ENCODE assay signal across 29 cellular contexts in genomic region chr13:32877491-32877890, GRCh38.
"Had no signal": no experiment of that assay in that cellular context is flagged by ENCODE, and none has a peak within 500 bp of the region (broad histone marks: within the 10 kb centered on the region; RNA-seq: fewer than 3 reads in every experiment).

No MANE protein-coding gene starts in this region.

- H3K4me1 ChIP-seq: body of pancreas had no signal

- H3K4me3 Mint-ChIP-seq: activated CD8-positive, alpha-beta T cell treated with anti-CD3 and anti-CD28 coated beads for 36 hours; activated naive CD8-positive, alpha-beta T cell; activated T-cell treated with anti-CD3 and anti-CD28 coated beads, Interleukin-2, amount 50 U/mL, for 4 hours; activated T-helper 17 cell treated with anti-CD3 and anti-CD28 coated beads, Interleukin-2, amount 50 U/mL, for 72 hours; effector memory CD8-positive, alpha-beta T cell; WTC11 had no signal

- H3K27ac Mint-ChIP-seq: activated CD8-positive, alpha-beta T cell treated with anti-CD3 and anti-CD28 coated beads for 36 hours; activated naive CD8-positive, alpha-beta T cell; activated T-helper 17 cell treated with anti-CD3 and anti-CD28 coated beads, Interleukin-2, amount 50 U/mL, for 72 hours; effector memory CD8-positive, alpha-beta T cell; WTC11 had no signal

- DNase-seq: activated CD4-positive, alpha-beta T cell treated with anti-CD3 and anti-CD28 coated beads for 1 hour; activated CD4-positive, alpha-beta T cell treated with anti-CD3 and anti-CD28 coated beads for 48 hours; activated CD4-positive, alpha-beta T cell treated with anti-CD3 and anti-CD28 coated beads, Interleukin-2, amount 50 U/mL, for 1 hour; activated CD4-positive, alpha-beta T cell treated with anti-CD3 and anti-CD28 coated beads, Interleukin-2, amount 50 U/mL, for 48 hours; activated CD8-positive, alpha-beta memory T cell treated with anti-CD3 and anti-CD28 coated beads for 24 hours; activated CD8-positive, alpha-beta T cell treated with anti-CD3 and anti-CD28 coated beads for 36 hours; activated effector memory CD4-positive, alpha-beta T cell treated with Interleukin-2 at 50 U/mL for 16 hours; activated gamma-delta T cell treated with Interleukin-2 at 50 U/mL for 16 hours; activated naive CD4-positive, alpha-beta T cell treated with anti-CD3 and anti-CD28 coated beads, Interleukin-2, amount 50 U/mL, for 16 hours; activated naive CD4-positive, alpha-beta T cell treated with Interleukin-2 at 50 U/mL for 16 hours; activated T-cell treated with anti-CD3 and anti-CD28 coated beads, Interleukin-2, amount 50 U/mL, for 4 hours; amniotic stem cell; anterior cingulate cortex; body of pancreas; caudate nucleus; cortex of kidney; dermis blood vessel endothelial cell; effector CD4-positive, alpha-beta T cell; effector memory CD8-positive, alpha-beta T cell; esophagus squamous epithelium; foreskin melanocyte; T-helper 2 cell had no signal

- H3K4me1 Mint-ChIP-seq: activated T-helper 17 cell treated with anti-CD3 and anti-CD28 coated beads, Interleukin-2, amount 50 U/mL, for 72 hours; WTC11 had no signal

- ATAC-seq: activated CD8-positive, alpha-beta T cell treated with anti-CD3 and anti-CD28 coated beads for 36 hours; activated T-cell treated with anti-CD3 and anti-CD28 coated beads, Interleukin-2, amount 50 U/mL, for 4 hours; body of pancreas; effector memory CD8-positive, alpha-beta T cell; gastroesophageal sphincter; WTC11 had no signal

- H3K27me3 Mint-ChIP-seq: activated CD8-positive, alpha-beta T cell treated with anti-CD3 and anti-CD28 coated beads for 36 hours; activated naive CD8-positive, alpha-beta T cell; activated T-helper 17 cell treated with anti-CD3 and anti-CD28 coated beads, Interleukin-2, amount 50 U/mL, for 72 hours had no signal

- H3K4me3 ChIP-seq: body of pancreas, esophagus squamous epithelium, gastroesophageal sphincter had no signal

- H3K9me3 Mint-ChIP-seq: activated CD8-positive, alpha-beta T cell treated with anti-CD3 and anti-CD28 coated beads for 36 hours; activated T-cell treated with anti-CD3 and anti-CD28 coated beads, Interleukin-2, amount 50 U/mL, for 4 hours; activated T-helper 17 cell treated with anti-CD3 and anti-CD28 coated beads, Interleukin-2, amount 50 U/mL, for 72 hours; effector memory CD8-positive, alpha-beta T cell; WTC11 had no signal

- H3K36me3 Mint-ChIP-seq: activated naive CD8-positive, alpha-beta T cell; WTC11 had no signal

- FAIRE-seq: colon, TTC549 had no signal

- H3K36me3 ChIP-seq: esophagus squamous epithelium, gastroesophageal sphincter had no signal

- H3K9me3 ChIP-seq: body of pancreas, esophagus squamous epithelium, gastroesophageal sphincter had no signal

- H3K27ac ChIP-seq: body of pancreas, esophagus squamous epithelium, gastroesophageal sphincter, VCaP had no signal

- H3K27me3 ChIP-seq: body of pancreas, esophagus squamous epithelium, gastroesophageal sphincter had no signal
